Comparison of ENCODE assay signal across 9 cellular contexts in genomic region chr17:63039899-63040602, GRCh38.
A peak's percentile ranks its signal among the peaks of the same experiment; 100 is the strongest.
DNase-seq lines count a peak whose midpoint lies in the region; ATAC-seq and TF ChIP-seq lines count a peak whose summit lies in the region.
"Had no signal": no experiment of that assay in that cellular context is flagged by ENCODE, and none has a peak within 500 bp of the region (broad histone marks: within the 10 kb centered on the region; RNA-seq: fewer than 3 reads in every experiment).

No MANE protein-coding gene starts in this region.

- H3K4me3 ChIP-seq in fibroblast of lung (replicated peaks in 1 of 4; ENCODE audit: control extremely low read depth in 1 of 4, insufficient read depth in 1 of 4, low read depth in 3 of 4, low read length in 4 of 4), result peak overlapping the region; percentile 22 to 48 (median 26)

- H3K79me2 ChIP-seq in fibroblast of lung (ENCODE audit: control insufficient read depth, insufficient read depth, low read length), result peaks cover 5% of the 10 kb centered on the region

- H3K4me2 ChIP-seq in fibroblast of lung (ENCODE audit: extremely low read depth, insufficient read depth, low read length), result peak overlapping the region; percentile 87

- no peak for ATAC-seq in left lobe of liver

- H3K27me3 ChIP-seq in fibroblast of lung (ENCODE audit: control insufficient read depth, insufficient read depth, low read length), result no peaks in the 10 kb centered on the region

- H3K9ac ChIP-seq in fibroblast of lung (ENCODE audit: insufficient read depth, low read length), result no peak overlapping the region

- no peaks in the 10 kb centered on the region for H4K20me1 ChIP-seq in fibroblast of lung (ENCODE audit: control insufficient read depth, extremely low read depth, insufficient read depth, low read length)

- DNase-seq in SIG-M5 treated with dmso at 0.1 percent for 504 hours (lab: John Stamatoyannopoulos, UW; ENCODE audit: unreplicated experiment), result peak; percentile 10
- DNase-seq in SIG-M5 (lab: John Stamatoyannopoulos, UW), result no peak
- peak; percentile 35 for DNase-seq in OCI-M1 (lab: John Stamatoyannopoulos, UW)
- DNase-seq in fibroblast of lung (ENCODE audit: low read depth in 2 of 2), result peak; percentile 75 to 84
- peak; percentile 63 for DNase-seq in superior temporal gyrus (ENCODE audit: extremely low spot score)
- no peak for DNase-seq in mucosa of gallbladder (ENCODE audit: low spot score)
- no peak for DNase-seq in NCI-H2196 (lab: John Stamatoyannopoulos, UW; ENCODE audit: unreplicated experiment)
- DNase-seq in left lobe of liver (ENCODE audit: low spot score), result no peak

- H3K36me3 ChIP-seq in fibroblast of lung (ENCODE audit: control insufficient read depth, insufficient read depth, low read length), result no peaks in the 10 kb centered on the region
- H3K36me3 ChIP-seq: prostate gland had no signal

- H3K9me3 ChIP-seq in fibroblast of lung (ENCODE audit: control insufficient read depth, insufficient read depth, low read depth, low read length), result no peaks in the 10 kb centered on the region
- H3K9me3 ChIP-seq: prostate gland had no signal

- H3K27ac ChIP-seq in fibroblast of lung (ENCODE audit: insufficient read depth, low read length), result peak overlapping the region; percentile 42
- H3K27ac ChIP-seq: prostate gland had no signal

- no peak for TF ChIP-seq CTCF in fibroblast of lung (conservative IDR thresholded peaks at IDR 0.05 in 1 of 2, IDR thresholded peaks at IDR 0.05 in 1 of 2; ENCODE audit: low read depth in 1 of 2, low read length in 2 of 2)

- H2AFZ ChIP-seq in fibroblast of lung (ENCODE audit: low read length), result peak overlapping the region; percentile 50

- H3K4me1 ChIP-seq in fibroblast of lung (ENCODE audit: control insufficient read depth, extremely low read depth, insufficient read depth, low read length), result no peaks in the 10 kb centered on the region

Comparison
In these comparisons a context has a peak if more than half of its experiments do, and no peak if none do; other contexts are left out.
1. DNase-seq: peak in SIG-M5 treated with dmso at 0.1 percent for 504 hours (single experiment), OCI-M1 (single experiment), fibroblast of lung (2 of 2) and superior temporal gyrus (single experiment); none in SIG-M5 (single experiment), mucosa of gallbladder (single experiment), NCI-H2196 (single experiment) and left lobe of liver (single experiment).